In the genomic region with DNA sequence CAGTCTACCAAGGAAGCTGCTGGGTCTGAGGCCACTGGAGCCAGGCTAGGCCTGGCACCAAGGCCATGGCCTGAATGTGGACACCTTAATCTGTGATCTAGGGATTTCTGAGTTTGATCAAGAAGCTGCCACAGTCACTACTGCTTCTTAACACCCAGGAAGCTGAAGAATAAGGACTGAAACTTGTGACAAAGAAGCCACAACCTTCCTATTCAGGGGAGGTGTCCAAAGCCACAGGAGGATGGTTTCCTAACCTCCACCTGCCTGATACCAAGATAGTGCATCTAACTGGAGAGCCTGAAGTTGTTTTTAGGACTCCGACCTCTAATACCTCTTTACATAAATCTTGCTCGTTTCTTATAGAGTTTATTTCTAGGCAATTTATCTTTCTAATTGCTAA, we compare ENCODE assay signal across 1 cellular context.
TF ChIP-seq lines count a peak whose summit lies in the region.

No MANE protein-coding gene starts in this region.

TF ChIP-seq in H1, 55 proteins besides CTCF, POLR2A, EP300 and RAD21:
- TF ChIP-seq CBX8 (IDR thresholded peaks at IDR 0.05; ENCODE audit: borderline replicate concordance, low read depth, low read length): no peak
